In genomic region chr17:60926466-60927183, GRCh38 we compare ENCODE assay signal across 27 cellular contexts.
DNase-seq lines count a peak whose midpoint lies in the region; ATAC-seq, FAIRE-seq and TF ChIP-seq lines count a peak whose summit lies in the region.
"Had no signal": no experiment of that assay in that cellular context is flagged by ENCODE, and none has a peak within 500 bp of the region (broad histone marks: within the 10 kb centered on the region; RNA-seq: fewer than 3 reads in every experiment).

No MANE protein-coding gene starts in this region.

- no peak overlapping the region for H3K27ac Mint-ChIP-seq in activated naive CD8-positive, alpha-beta T cell treated with anti-CD3 and anti-CD28 coated beads, Interleukin-2, amount 50 U/mL, for 24 hours
- H3K27ac Mint-ChIP-seq: activated CD4-positive, alpha-beta T cell treated with anti-CD3 and anti-CD28 coated beads for 36 hours; CD8-positive, alpha-beta T cell; mesothelial cell of epicardium; naive thymus-derived CD8-positive, alpha-beta T cell had no signal

- H3K4me1 Mint-ChIP-seq in activated naive CD8-positive, alpha-beta T cell treated with anti-CD3 and anti-CD28 coated beads, Interleukin-2, amount 50 U/mL, for 24 hours, result no peaks in the 10 kb centered on the region
- H3K4me1 Mint-ChIP-seq: activated CD4-positive, alpha-beta T cell treated with anti-CD3 and anti-CD28 coated beads for 36 hours; mesothelial cell of epicardium; naive thymus-derived CD8-positive, alpha-beta T cell had no signal

- no peak overlapping the region for H3K4me3 ChIP-seq in body of pancreas
- H3K4me3 ChIP-seq: esophagus squamous epithelium, GM23248 had no signal

- no peaks in the 10 kb centered on the region for H3K27me3 ChIP-seq in body of pancreas
- H3K27me3 ChIP-seq: esophagus squamous epithelium had no signal

- no peak overlapping the region for H3K4me3 Mint-ChIP-seq in activated naive CD8-positive, alpha-beta T cell treated with anti-CD3 and anti-CD28 coated beads, Interleukin-2, amount 50 U/mL, for 24 hours
- H3K4me3 Mint-ChIP-seq: activated CD4-positive, alpha-beta T cell treated with anti-CD3 and anti-CD28 coated beads for 36 hours; CD8-positive, alpha-beta T cell; mesothelial cell of epicardium; naive thymus-derived CD8-positive, alpha-beta T cell had no signal

- ATAC-seq in body of pancreas (peak; percentile 47), GM19455 (IDR thresholded peaks at IDR 0.05; ENCODE audit: unreplicated experiment) (no peak)
- no peak for ATAC-seq in activated naive CD8-positive, alpha-beta T cell treated with anti-CD3 and anti-CD28 coated beads, Interleukin-2, amount 50 U/mL, for 24 hours
- ATAC-seq: activated CD4-positive, alpha-beta T cell treated with anti-CD3 and anti-CD28 coated beads for 36 hours; CD8-positive, alpha-beta T cell; left lobe of liver; naive thymus-derived CD8-positive, alpha-beta T cell; stimulated activated naive CD8-positive, alpha-beta T cell treated with anti-CD3 and anti-CD28 coated beads, Interleukin-15, Interleukin-2, amounts not matched to agents 100 U/mL and 50 U/mL, for 24 hours had no signal

- intact Hi-C loops in body of pancreas (cut with DNase I), result no loop called here

- no peaks in the 10 kb centered on the region for H3K36me3 ChIP-seq in body of pancreas (replicated peaks in 1 of 2; ENCODE audit: insufficient read depth in 1 of 2, low read depth in 2 of 2)
- H3K36me3 ChIP-seq: esophagus squamous epithelium had no signal

- 47 to 54% methylated on average over 3 of the region's 3 CpGs for WGBS in body of pancreas, 2 donors

- no peak for TF ChIP-seq POLR2A in body of pancreas (IDR thresholded peaks at IDR 0.05)

- peak; percentile 77 for FAIRE-seq in HTR-8/SVneo (lab: Jason Lieb, UNC)

- no peak for TF ChIP-seq CTCF in body of pancreas (IDR thresholded peaks at IDR 0.05)

- no peaks in the 10 kb centered on the region for H3K9me3 ChIP-seq in body of pancreas
- H3K9me3 ChIP-seq: esophagus squamous epithelium had no signal

- no peaks in the 10 kb centered on the region for H3K9me3 Mint-ChIP-seq in activated naive CD8-positive, alpha-beta T cell treated with anti-CD3 and anti-CD28 coated beads, Interleukin-2, amount 50 U/mL, for 24 hours
- H3K9me3 Mint-ChIP-seq: CD8-positive, alpha-beta T cell; naive thymus-derived CD8-positive, alpha-beta T cell had no signal

- DNase-seq in EH (ENCODE audit: low read depth), result peak; percentile 32
- DNase-seq in HTR-8/SVneo (ENCODE audit: insufficient read length, low spot score), result peak; percentile 25
- no peak for DNase-seq in body of pancreas
- DNase-seq in glomerular endothelial cell (ENCODE audit: extremely low read depth, low read depth, low spot score), result peak; percentile 4
- DNase-seq in activated naive CD8-positive, alpha-beta T cell treated with anti-CD3 and anti-CD28 coated beads, Interleukin-2, amount 50 U/mL, for 24 hours, result no peak
- no peak for DNase-seq in NCI-H1694 (lab: John Stamatoyannopoulos, UW)
- no peak for DNase-seq in NCI-H1694 treated with DMSO at 0.1 percent for 48 hours (lab: John Stamatoyannopoulos, UW)
- DNase-seq: activated CD4-positive, alpha-beta T cell treated with anti-CD3 and anti-CD28 coated beads for 36 hours; activated naive CD4-positive, alpha-beta T cell treated with anti-CD3 and anti-CD28 coated beads, Interleukin-2, amount 50 U/mL, for 16 hours; aorta; CD8-positive, alpha-beta T cell; DND-41; effector memory CD4-positive, alpha-beta T cell; esophagus squamous epithelium; GM23248; head of caudate nucleus; MM.1S; naive thymus-derived CD8-positive, alpha-beta T cell; NCI-H1436; OCI-M1; retina; Right ventricle myocardium superior; stimulated activated CD4-positive, alpha-beta T cell treated with anti-CD3 and anti-CD28 coated beads, Interleukin-4, amount 100 ng/mL, for 24 hours; stimulated activated naive CD8-positive, alpha-beta T cell treated with anti-CD3 and anti-CD28 coated beads, Interleukin-15, Interleukin-2, amounts not matched to agents 100 U/mL and 50 U/mL, for 24 hours had no signal

- H3K27ac ChIP-seq in body of pancreas, result no peak overlapping the region
- H3K27ac ChIP-seq: esophagus squamous epithelium, GM23248 had no signal

- H3K4me1 ChIP-seq in body of pancreas, result peaks cover 7% of the 10 kb centered on the region
- H3K4me1 ChIP-seq: esophagus squamous epithelium had no signal

- H3K27me3 Mint-ChIP-seq in activated naive CD8-positive, alpha-beta T cell treated with anti-CD3 and anti-CD28 coated beads, Interleukin-2, amount 50 U/mL, for 24 hours, result no peaks in the 10 kb centered on the region
- H3K27me3 Mint-ChIP-seq: activated CD4-positive, alpha-beta T cell treated with anti-CD3 and anti-CD28 coated beads for 36 hours; naive thymus-derived CD8-positive, alpha-beta T cell had no signal

- no peaks in the 10 kb centered on the region for H3K36me3 Mint-ChIP-seq in activated naive CD8-positive, alpha-beta T cell treated with anti-CD3 and anti-CD28 coated beads, Interleukin-2, amount 50 U/mL, for 24 hours (ENCODE audit: low read depth)

Comparison
In these comparisons a context has a peak if more than half of its experiments do, and no peak if none do; other contexts are left out.
1. DNase-seq: peak in EH (single experiment), HTR-8/SVneo (single experiment) and glomerular endothelial cell (single experiment); none in body of pancreas (0 of 4), activated naive CD8-positive, alpha-beta T cell treated with anti-CD3 and anti-CD28 coated beads, Interleukin-2, amount 50 U/mL, for 24 hours (single experiment), NCI-H1694 (single experiment) and NCI-H1694 treated with DMSO at 0.1 percent for 48 hours (single experiment).